In genomic region chr7:158120751-158121150, GRCh38 we compare ENCODE assay signal across 21 cellular contexts.
"Had no signal": no experiment of that assay in that cellular context is flagged by ENCODE, and none has a peak within 500 bp of the region (broad histone marks: within the 10 kb centered on the region; RNA-seq: fewer than 3 reads in every experiment).

No MANE protein-coding gene starts in this region.

- H3K9me3 ChIP-seq: uterus had no signal

- H3K36me3 ChIP-seq: transverse colon, uterus had no signal

- ATAC-seq: activated CD8-positive, alpha-beta T cell treated with anti-CD3 and anti-CD28 coated beads, Interleukin-2, amount 10 ng/mL, durations not matched to agents 7 days and 5 days; mucosa of descending colon had no signal

- H3K4me3 ChIP-seq: mucosa of descending colon, transverse colon, uterus had no signal

- DNase-seq: activated CD4-positive, alpha-beta T cell treated with anti-CD3 and anti-CD28 coated beads for 1 hour; activated CD4-positive, alpha-beta T cell treated with anti-CD3 and anti-CD28 coated beads, Interleukin-2, amount 50 U/mL, for 1 hour; activated CD8-positive, alpha-beta T cell treated with anti-CD3 and anti-CD28 coated beads, Interleukin-2, amount 10 ng/mL, durations not matched to agents 7 days and 5 days; activated T-cell treated with anti-CD3 and anti-CD28 coated beads, Interleukin-2, amount 50 U/mL, for 1 hour; amniotic stem cell; dermis blood vessel endothelial cell; effector CD8-positive, alpha-beta T cell; erythroblast; foreskin fibroblast; kidney glomerular epithelial cell; mucosa of descending colon; occipital lobe; retina; stimulated activated CD4-positive, alpha-beta T cell treated with anti-CD3 and anti-CD28 coated beads, Interleukin-12 subunit alpha, Interleukin-12 subunit beta, amount 100 ng/mL, for 4 hours; T-helper 1 cell; transverse colon; uterus had no signal

- H3K4me1 Mint-ChIP-seq: memory B cell had no signal

- H3K4me3 Mint-ChIP-seq: activated CD8-positive, alpha-beta T cell treated with anti-CD3 and anti-CD28 coated beads, Interleukin-2, amount 10 ng/mL, durations not matched to agents 7 days and 5 days; activated naive CD8-positive, alpha-beta T cell; memory B cell; stimulated activated naive CD8-positive, alpha-beta T cell treated with anti-CD3 and anti-CD28 coated beads, Interleukin-15, Interleukin-2, amounts not matched to agents 100 ng/mL and 50 ng/mL, for 24 hours had no signal

- H3K36me3 Mint-ChIP-seq: activated naive CD8-positive, alpha-beta T cell; memory B cell had no signal

- H3K27ac ChIP-seq: transverse colon, uterus had no signal

- H3K27ac Mint-ChIP-seq: activated CD8-positive, alpha-beta T cell treated with anti-CD3 and anti-CD28 coated beads, Interleukin-2, amount 10 ng/mL, durations not matched to agents 7 days and 5 days; activated naive CD8-positive, alpha-beta T cell; memory B cell; progenitor cell of endocrine pancreas; stimulated activated naive CD8-positive, alpha-beta T cell treated with anti-CD3 and anti-CD28 coated beads, Interleukin-15, Interleukin-2, amounts not matched to agents 100 ng/mL and 50 ng/mL, for 24 hours had no signal

- H3K4me1 ChIP-seq: transverse colon, uterus had no signal

- H3K27me3 Mint-ChIP-seq: memory B cell; progenitor cell of endocrine pancreas; stimulated activated naive CD8-positive, alpha-beta T cell treated with anti-CD3 and anti-CD28 coated beads, Interleukin-15, Interleukin-2, amounts not matched to agents 100 ng/mL and 50 ng/mL, for 24 hours had no signal

- H3K27me3 ChIP-seq: transverse colon, uterus had no signal
